Comparison of ENCODE assay signal across 28 cellular contexts in genomic region chr9:121773286-121773953, GRCh38.
DNase-seq lines count a peak whose midpoint lies in the region; ATAC-seq and TF ChIP-seq lines count a peak whose summit lies in the region.
"Had no signal": no experiment of that assay in that cellular context is flagged by ENCODE, and none has a peak within 500 bp of the region (broad histone marks: within the 10 kb centered on the region; RNA-seq: fewer than 3 reads in every experiment).

No MANE protein-coding gene starts in this region.

- H3K27me3 Mint-ChIP-seq in stimulated activated naive B cell treated with anti-CD40 and anti-IgM and Interleukin-4, amounts not matched to agents 10 μg/mL and 1 μg/mL and 100 μg/mL, for 72 hours: peaks cover 0 to 5% of the 10 kb centered on the region in 2 donors

- H3K9me3 Mint-ChIP-seq in stimulated activated naive B cell treated with anti-CD40 and anti-IgM and Interleukin-4, amounts not matched to agents 10 μg/mL and 1 μg/mL and 100 μg/mL, for 72 hours: peaks cover 1 to 2% of the 10 kb centered on the region in 2 donors
- H3K9me3 Mint-ChIP-seq: activated CD4-positive, alpha-beta T cell treated with anti-CD3 and anti-CD28 coated beads, Interleukin-2, amount 10 ng/mL, durations not matched to agents 24 days and 14 days; activated T-helper 17 cell treated with anti-CD3 and anti-CD28 coated beads, Interleukin-2, amount 50 U/mL, for 72 hours; CD4-positive, CD25-positive, alpha-beta regulatory T cell had no signal

- no peak for TF ChIP-seq CTCF in BE2C (IDR thresholded peaks at IDR 0.05; ENCODE audit: low read depth, low read length)
- TF ChIP-seq CTCF in RWPE2 (IDR thresholded peaks at IDR 0.05; ENCODE audit: poor library complexity, severe bottlenecking): no peak
- no peak for TF ChIP-seq CTCF in left ventricle myocardium inferior (IDR thresholded peaks at IDR 0.05; ENCODE audit: borderline replicate concordance)

- H3K27ac ChIP-seq in RWPE2 (ENCODE audit: poor library complexity, severe bottlenecking) (no peak overlapping the region), left ventricle myocardium inferior (replicated peaks) (peak overlapping the region; percentile 77)
- H3K27ac ChIP-seq: brain microvascular endothelial cell, esophagus squamous epithelium, HL-60, neutrophil, transverse colon had no signal

- H3K4me1 Mint-ChIP-seq in stimulated activated naive B cell treated with anti-CD40 and anti-IgM and Interleukin-4, amounts not matched to agents 10 μg/mL and 1 μg/mL and 100 μg/mL, for 72 hours: no peaks in the 10 kb centered on the region
- H3K4me1 Mint-ChIP-seq: activated CD4-positive, alpha-beta T cell treated with anti-CD3 and anti-CD28 coated beads, Interleukin-2, amount 10 ng/mL, durations not matched to agents 24 days and 14 days; activated T-helper 17 cell treated with anti-CD3 and anti-CD28 coated beads, Interleukin-2, amount 50 U/mL, for 72 hours; CD4-positive, CD25-positive, alpha-beta regulatory T cell; endodermal cell; memory B cell had no signal

- ATAC-seq in RWPE2 (ENCODE audit: low read depth) (no peak), sciatic nerve (no peak), HG03139 (IDR thresholded peaks at IDR 0.05; ENCODE audit: unreplicated experiment) (no peak), HG03442 (IDR thresholded peaks at IDR 0.05; ENCODE audit: unreplicated experiment) (no peak)
- ATAC-seq in stimulated activated naive B cell treated with anti-CD40 and anti-IgM and Interleukin-4, amounts not matched to agents 10 μg/mL and 1 μg/mL and 100 μg/mL, for 72 hours (replicated peaks): no peak
- ATAC-seq: activated T-helper 17 cell treated with anti-CD3 and anti-CD28 coated beads, Interleukin-2, amount 50 U/mL, for 72 hours; gastroesophageal sphincter had no signal

- no peaks in the 10 kb centered on the region for H3K27me3 ChIP-seq in BE2C
- H3K27me3 ChIP-seq in RWPE2 (ENCODE audit: insufficient read depth, poor library complexity, severe bottlenecking): no peaks in the 10 kb centered on the region
- H3K27me3 ChIP-seq in left ventricle myocardium inferior (ENCODE audit: low read depth): no peaks in the 10 kb centered on the region
- H3K27me3 ChIP-seq: brain microvascular endothelial cell, esophagus squamous epithelium, gastroesophageal sphincter, neutrophil, transverse colon had no signal

- H3K36me3 Mint-ChIP-seq in stimulated activated naive B cell treated with anti-CD40 and anti-IgM and Interleukin-4, amounts not matched to agents 10 μg/mL and 1 μg/mL and 100 μg/mL, for 72 hours: no peaks in the 10 kb centered on the region
- H3K36me3 Mint-ChIP-seq: CD4-positive, CD25-positive, alpha-beta regulatory T cell had no signal

- H3K4me3 Mint-ChIP-seq in stimulated activated naive B cell treated with anti-CD40 and anti-IgM and Interleukin-4, amounts not matched to agents 10 μg/mL and 1 μg/mL and 100 μg/mL, for 72 hours: no peak overlapping the region
- H3K4me3 Mint-ChIP-seq: activated CD4-positive, alpha-beta T cell treated with anti-CD3 and anti-CD28 coated beads, Interleukin-2, amount 10 ng/mL, durations not matched to agents 24 days and 14 days; activated T-helper 17 cell treated with anti-CD3 and anti-CD28 coated beads, Interleukin-2, amount 50 U/mL, for 72 hours; CD4-positive, CD25-positive, alpha-beta regulatory T cell; endodermal cell; memory B cell had no signal

- peak; percentile 4 for DNase-seq in BE2C
- peak; percentile 50 for DNase-seq in RWPE2 (ENCODE audit: low spot score)
- DNase-seq in left ventricle myocardium inferior: peak; percentile 7
- peak; percentile 63 for DNase-seq in sciatic nerve (ENCODE audit: low spot score)
- DNase-seq in HK-2 (ENCODE audit: unreplicated experiment): no peak
- DNase-seq in stimulated activated naive B cell treated with anti-CD40 and anti-IgM and Interleukin-4, amounts not matched to agents 10 μg/mL and 1 μg/mL and 100 μg/mL, for 72 hours: no peak
- DNase-seq: activated CD4-positive, alpha-beta T cell treated with anti-CD3 and anti-CD28 coated beads, Interleukin-2, amount 10 ng/mL, durations not matched to agents 24 days and 14 days; brain microvascular endothelial cell; CD4-positive, CD25-positive, alpha-beta regulatory T cell; cortex of kidney; endodermal cell; esophagus squamous epithelium; HCEC 1CT; islet precursor cell; Kasumi-1; MV-4-11; NCI-H69; SK-N-SH; stimulated activated CD4-positive, alpha-beta T cell treated with anti-CD3 and anti-CD28 coated beads, Interleukin-4, amount 100 ng/mL, for 1 hour; stimulated activated naive CD4-positive, alpha-beta T cell; transverse colon had no signal

- intact Hi-C loops in left ventricle myocardium inferior (cut with micrococcal nuclease) (no loop called here), sciatic nerve (cut with DNase I) (no loop called here)

- H3K4me1 ChIP-seq in BE2C (peaks cover 6% of the 10 kb centered on the region), RWPE2 (ENCODE audit: insufficient read depth, poor library complexity, severe bottlenecking) (no peaks in the 10 kb centered on the region), left ventricle myocardium inferior (peaks cover 72% of the 10 kb centered on the region)
- H3K4me1 ChIP-seq: transverse colon had no signal

- H3K9me3 ChIP-seq in BE2C: no peaks in the 10 kb centered on the region
- no peaks in the 10 kb centered on the region for H3K9me3 ChIP-seq in RWPE2 (ENCODE audit: severe bottlenecking)
- H3K9me3 ChIP-seq in left ventricle myocardium inferior (replicated peaks): peaks cover 6% of the 10 kb centered on the region
- H3K9me3 ChIP-seq: esophagus squamous epithelium, neutrophil, transverse colon had no signal

- no peak overlapping the region for H3K27ac Mint-ChIP-seq in stimulated activated naive B cell treated with anti-CD40 and anti-IgM and Interleukin-4, amounts not matched to agents 10 μg/mL and 1 μg/mL and 100 μg/mL, for 72 hours
- H3K27ac Mint-ChIP-seq: activated CD4-positive, alpha-beta T cell treated with anti-CD3 and anti-CD28 coated beads, Interleukin-2, amount 10 ng/mL, durations not matched to agents 24 days and 14 days; activated T-helper 17 cell treated with anti-CD3 and anti-CD28 coated beads, Interleukin-2, amount 50 U/mL, for 72 hours; CD4-positive, CD25-positive, alpha-beta regulatory T cell; endodermal cell; memory B cell had no signal

- peaks cover 38% of the 10 kb centered on the region for H3K36me3 ChIP-seq in BE2C
- H3K36me3 ChIP-seq in RWPE2 (ENCODE audit: low read depth): peaks cover 75% of the 10 kb centered on the region
- peaks cover 98% of the 10 kb centered on the region for H3K36me3 ChIP-seq in left ventricle myocardium inferior
- H3K36me3 ChIP-seq: neutrophil had no signal

- H3K4me3 ChIP-seq in BE2C (ENCODE audit: low read depth, low read length) (no peak overlapping the region), RWPE2 (ENCODE audit: severe bottlenecking) (no peak overlapping the region), left ventricle myocardium inferior (no peak overlapping the region)
- H3K4me3 ChIP-seq: esophagus squamous epithelium, gastroesophageal sphincter, transverse colon had no signal

Comparison
In these comparisons a context has a peak if more than half of its experiments do, and no peak if none do; other contexts are left out.
1. DNase-seq: peak in BE2C (single experiment), RWPE2 (single experiment), left ventricle myocardium inferior (single experiment) and sciatic nerve (single experiment); none in HK-2 (single experiment) and stimulated activated naive B cell treated with anti-CD40 and anti-IgM and Interleukin-4, amounts not matched to agents 10 μg/mL and 1 μg/mL and 100 μg/mL, for 72 hours (single experiment).